ENCODE assay signal across 8 cellular contexts in the genomic region with DNA sequence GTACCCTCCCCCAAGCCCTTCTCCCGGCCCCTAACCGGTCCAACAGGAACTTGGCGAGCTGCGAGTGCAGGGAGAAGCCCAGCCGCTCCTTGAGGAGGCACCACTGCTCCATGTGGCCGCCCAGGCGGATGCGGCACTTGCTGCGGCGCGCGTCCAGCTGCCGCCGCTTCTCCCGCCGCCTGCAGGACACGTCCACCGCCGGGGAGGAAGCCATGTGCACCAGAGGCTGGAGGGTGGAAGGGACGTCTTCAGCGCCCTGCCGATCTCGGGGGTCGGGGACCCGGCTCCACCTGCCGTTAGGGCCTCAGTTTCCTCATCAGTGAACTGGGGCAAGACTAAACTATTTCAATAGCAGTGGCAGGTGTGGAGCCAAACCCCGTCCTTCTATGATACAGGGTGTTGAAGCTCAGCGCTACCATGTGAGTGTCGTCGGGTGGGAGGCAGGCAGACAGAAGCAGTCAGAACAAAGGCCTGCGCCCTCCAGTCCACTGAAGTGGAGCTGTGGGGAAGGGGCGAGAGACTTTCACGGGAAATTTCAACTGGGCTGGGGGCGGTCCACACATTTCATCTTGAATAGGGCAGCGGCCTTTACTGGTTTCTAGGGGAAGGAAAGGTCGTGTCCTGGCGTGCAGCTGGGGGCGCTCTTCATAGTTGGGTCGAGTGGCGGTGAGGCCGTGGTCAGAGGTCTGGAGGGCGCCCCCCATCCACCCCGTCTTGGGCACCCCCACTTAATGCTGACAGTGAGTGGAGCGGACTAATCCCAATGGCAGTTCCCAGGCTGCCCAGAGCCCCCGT. TPM values are rescaled to one million over a fixed set of nuclear protein-coding genes. Genes with fewer than 3 reads are reported as not detected.
A peak's percentile ranks its signal among the peaks of the same experiment; 100 is the strongest.
DNase-seq lines count a peak whose midpoint lies in the region; FAIRE-seq and TF ChIP-seq lines count a peak whose summit lies in the region.

No MANE protein-coding gene starts in this region.

- H3K27ac ChIP-seq in GM23248 = peak overlapping the region; percentile 35

- no peaks in the 10 kb centered on the region for H3K9me2 ChIP-seq in GM23248 (ENCODE audit: insufficient read depth)

- peak overlapping the region; percentile 94 for H2AFZ ChIP-seq in GM23248

- H3K4me2 ChIP-seq in GM23248 (ENCODE audit: unreplicated experiment) = peak overlapping the region; percentile 92

- WGBS in GM23248 (ENCODE audit: low coverage in 1 of 2, low lambda C conversion rate in 2 of 2, missing lambda C conversion rate in 2 of 2), 2 experiments = 1 to 2% methylated on average over 32 to 35 of the region's 45 CpGs

- peak overlapping the region; percentile 81 for H3K9ac ChIP-seq in GM23248

- H3K9me3 ChIP-seq in GM23248 (ENCODE audit: low read depth) = no peaks in the 10 kb centered on the region

- peak overlapping the region; percentile 79 for H3K4me3 ChIP-seq in GM23248
- peak overlapping the region; percentile 68 for H3K4me3 ChIP-seq in Jurkat, Clone E6-1 (ENCODE audit: low read length)
- peak overlapping the region; percentile 60 for H3K4me3 ChIP-seq in bronchial epithelial cell (ENCODE audit: low read depth, low read length)
- peak overlapping the region; percentile 55 for H3K4me3 ChIP-seq in kidney epithelial cell (ENCODE audit: low read depth, low read length)

- H3K4me1 ChIP-seq in GM23248 (ENCODE audit: insufficient read depth) = peaks cover 10% of the 10 kb centered on the region

- H3K79me2 ChIP-seq in GM23248 (ENCODE audit: insufficient read depth) = peaks cover 11% of the 10 kb centered on the region

- peaks cover 4% of the 10 kb centered on the region for H3F3A ChIP-seq in GM23248 (ENCODE audit: insufficient read depth)

- no peaks in the 10 kb centered on the region for H4K20me1 ChIP-seq in GM23248 (ENCODE audit: insufficient read depth)

- H3K36me3 ChIP-seq in GM23248 (ENCODE audit: low read depth) (no peaks in the 10 kb centered on the region; the same call in 1 of the 2 replicates), bronchial epithelial cell (ENCODE audit: control insufficient read depth, insufficient read depth, low read length) (peaks cover 19% of the 10 kb centered on the region), kidney epithelial cell (ENCODE audit: control insufficient read depth, insufficient read depth, low read length) (peaks cover 2% of the 10 kb centered on the region)

- TF ChIP-seq CTCF in bronchial epithelial cell (IDR thresholded peaks at IDR 0.05; ENCODE audit: insufficient read depth, low read length, severe bottlenecking) = peak; percentile 65
- peak; percentile 64 for TF ChIP-seq CTCF in kidney epithelial cell (IDR thresholded peaks at IDR 0.05; ENCODE audit: insufficient read depth, low read length, poor library complexity, severe bottlenecking)

- in situ Hi-C loops in GM23248 (cut with MboI) = no loop called here

- FAIRE-seq in bronchial epithelial cell (lab: Jason Lieb, UNC) = no peak

- H3K27me3 ChIP-seq in GM23248 (replicated peaks; ENCODE audit: insufficient read depth) (no peaks in the 10 kb centered on the region), bronchial epithelial cell (ENCODE audit: control insufficient read depth, insufficient read depth, low read length) (no peaks in the 10 kb centered on the region), kidney epithelial cell (ENCODE audit: control insufficient read depth, insufficient read depth, low read length) (no peaks in the 10 kb centered on the region)

- peak; percentile 15 to 37 for DNase-seq in activated CD4-positive, alpha-beta T cell treated with anti-CD3 and anti-CD28 coated beads for 4 hours
- DNase-seq in activated CD4-positive, alpha-beta T cell treated with anti-CD3 and anti-CD28 coated beads, Interleukin-2, amount 50 U/mL, for 4 hours = no peak
- DNase-seq in GM23248 (peak; percentile 90), SK-N-DZ (ENCODE audit: low spot score) (peak; percentile 77), bronchial epithelial cell (ENCODE audit: low read depth) (peak; percentile 60), kidney epithelial cell (ENCODE audit: low read depth) (no peak)
- peak; percentile 35 for DNase-seq in Jurkat, Clone E6-1 (ENCODE audit: low read depth, low spot score)
- peak; percentile 32 for DNase-seq in stimulated activated CD4-positive, alpha-beta T cell treated with anti-CD3 and anti-CD28 coated beads, Interleukin-1b, Interleukin-23, amount 100 ng/mL, for 48 hours

RNA-seq across cellular contexts. Expression of gene ZNF692, which starts 0.6 kb away (rescaled TPM):
- total RNA-seq in GM23248 (2014; rRNA removed; shearing (Covaris generic)) = 17.0 and 21.5 TPM in 2 replicates
- polyA plus RNA-seq in GM23248 (2016; fragmentation: Nextera tagmentation; extraction: Ambion mirVana) = 16.2 and 16.7 TPM in 2 replicates
- 80.0 TPM for polyA plus RNA-seq in Jurkat, Clone E6-1 (2012; ENCODE audit: insufficient read depth, insufficient read length)
- 62.9 and 67.6 TPM in 2 replicates for polyA plus RNA-seq in SK-N-DZ (2014; cell fraction: cytosol; rRNA removed)
- polyA plus RNA-seq in SK-N-DZ (2014; cell fraction: nucleus; rRNA removed) = 647 and 744 TPM in 2 replicates
- total RNA-seq in bronchial epithelial cell (19.7 and 22.7 TPM in 2 replicates), kidney epithelial cell (20.4 and 32.0 TPM in 2 replicates)

RNA-seq across cellular contexts. Expression of gene ZNF672, which starts 20.3 kb away (rescaled TPM):
- total RNA-seq in GM23248 (2014; rRNA removed; shearing (Covaris generic)) = 13.5 and 13.8 TPM in 2 replicates
- polyA plus RNA-seq in GM23248 (2016; fragmentation: Nextera tagmentation; extraction: Ambion mirVana) = 10.5 and 11.6 TPM in 2 replicates
- 36.6 TPM for polyA plus RNA-seq in Jurkat, Clone E6-1 (2012; ENCODE audit: insufficient read depth, insufficient read length)
- 18.8 and 21.4 TPM in 2 replicates for polyA plus RNA-seq in SK-N-DZ (2014; cell fraction: cytosol; rRNA removed)
- 13.1 and 16.4 TPM in 2 replicates for polyA plus RNA-seq in SK-N-DZ (2014; cell fraction: nucleus; rRNA removed)
- total RNA-seq in bronchial epithelial cell (15.3 and 18.8 TPM in 2 replicates), kidney epithelial cell (28.7 and 33.8 TPM in 2 replicates)

RNA-seq across cellular contexts. Expression of gene SH3BP5L, which starts 32.6 kb away (rescaled TPM):
- 46.4 and 64.4 TPM in 2 replicates for total RNA-seq in GM23248 (2014; rRNA removed; shearing (Covaris generic))
- 5.3 and 5.9 TPM in 2 replicates for polyA plus RNA-seq in GM23248 (2016; fragmentation: Nextera tagmentation; extraction: Ambion mirVana)
- 21.1 TPM for polyA plus RNA-seq in Jurkat, Clone E6-1 (2012; ENCODE audit: insufficient read depth, insufficient read length)
- polyA plus RNA-seq in SK-N-DZ (2014; cell fraction: cytosol; rRNA removed) = 24.7 and 25.2 TPM in 2 replicates
- polyA plus RNA-seq in SK-N-DZ (2014; cell fraction: nucleus; rRNA removed) = 20.2 and 23.8 TPM in 2 replicates
- total RNA-seq in bronchial epithelial cell (17.1 and 20.9 TPM in 2 replicates), kidney epithelial cell (36.1 and 38.3 TPM in 2 replicates)

RNA-seq across cellular contexts. Expression of gene PGBD2, which starts 47.7 kb away (rescaled TPM):
- total RNA-seq in GM23248 (2014; rRNA removed; shearing (Covaris generic)) = 3.5 and 6.1 TPM in 2 replicates
- polyA plus RNA-seq in GM23248 (2016; fragmentation: Nextera tagmentation; extraction: Ambion mirVana) = 5.0 and 5.8 TPM in 2 replicates
- 3.8 TPM for polyA plus RNA-seq in Jurkat, Clone E6-1 (2012; ENCODE audit: insufficient read depth, insufficient read length)
- 5.9 and 8.3 TPM in 2 replicates for polyA plus RNA-seq in SK-N-DZ (2014; cell fraction: cytosol; rRNA removed)
- polyA plus RNA-seq in SK-N-DZ (2014; cell fraction: nucleus; rRNA removed) = 10.7 and 13.3 TPM in 2 replicates
- total RNA-seq in bronchial epithelial cell (5.9 and 7.4 TPM in 2 replicates), kidney epithelial cell (6.8 and 8.2 TPM in 2 replicates)

Comparison
In these comparisons a context has a peak if more than half of its experiments do, and no peak if none do; other contexts are left out.
1. DNase-seq: peak in activated CD4-positive, alpha-beta T cell treated with anti-CD3 and anti-CD28 coated beads for 4 hours (2 of 2), GM23248 (single experiment), Jurkat, Clone E6-1 (single experiment), SK-N-DZ (single experiment), bronchial epithelial cell (single experiment) and stimulated activated CD4-positive, alpha-beta T cell treated with anti-CD3 and anti-CD28 coated beads, Interleukin-1b, Interleukin-23, amount 100 ng/mL, for 48 hours (single experiment); none in activated CD4-positive, alpha-beta T cell treated with anti-CD3 and anti-CD28 coated beads, Interleukin-2, amount 50 U/mL, for 4 hours (0 of 2) and kidney epithelial cell (single experiment).
2. Peak in every context shown above with its lines, with median percentiles within 50 percentile points of each other: H3K4me3 ChIP-seq.